In the genomic region with DNA sequence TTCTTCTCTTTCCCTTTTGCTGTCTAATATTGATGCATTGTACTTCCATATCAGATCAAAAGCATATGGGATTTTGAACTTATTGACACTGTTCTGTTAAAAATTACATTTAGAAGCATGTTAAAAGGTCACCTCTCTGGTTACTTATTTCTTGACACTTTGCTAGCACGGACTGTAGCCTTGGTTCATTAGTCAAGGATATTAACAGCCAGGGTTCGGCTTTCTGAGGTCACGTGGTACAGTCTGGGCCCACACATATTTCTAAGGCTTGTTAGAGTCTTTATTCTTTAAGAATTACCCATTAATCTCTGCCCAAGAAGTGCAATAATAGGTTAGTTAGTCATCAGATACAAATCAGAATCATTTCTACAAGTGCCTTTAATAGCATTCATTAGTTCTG, we compare ENCODE assay signal across 25 cellular contexts.
"Had no signal": no experiment of that assay in that cellular context is flagged by ENCODE, and none has a peak within 500 bp of the region (broad histone marks: within the 10 kb centered on the region; RNA-seq: fewer than 3 reads in every experiment).

No MANE protein-coding gene starts in this region.

- H3K9me3 ChIP-seq: psoas muscle, sigmoid colon, thyroid gland had no signal

- H3K27ac ChIP-seq: brain microvascular endothelial cell, dorsolateral prefrontal cortex, psoas muscle, sigmoid colon, thyroid gland, VCaP had no signal

- H3K4me1 ChIP-seq: psoas muscle, sigmoid colon, thyroid gland had no signal

- FAIRE-seq: colon, islet of Langerhans had no signal

- DNase-seq: activated CD4-positive, alpha-beta T cell treated with anti-CD3 and anti-CD28 coated beads for 1 hour; activated CD8-positive, alpha-beta memory T cell treated with anti-CD3 and anti-CD28 coated beads for 24 hours; activated CD8-positive, alpha-beta memory T cell treated with anti-CD3 and anti-CD28 coated beads, Interleukin-2, amount 50 U/mL, for 48 hours; activated effector memory CD4-positive, alpha-beta T cell treated with anti-CD3 and anti-CD28 coated beads, Interleukin-2, amount 50 U/mL, for 16 hours; activated naive CD4-positive, alpha-beta T cell treated with anti-CD3 and anti-CD28 coated beads, Interleukin-2, amount 50 U/mL, for 16 hours; activated T-cell treated with anti-CD3 and anti-CD28 coated beads, Interleukin-2, amount 50 U/mL, for 48 hours; aorta; brain microvascular endothelial cell; central memory CD4-positive, alpha-beta T cell; dorsolateral prefrontal cortex; foreskin fibroblast; glutamatergic neuron; hippocampal formation; mammary epithelial cell; midbrain; psoas muscle; sigmoid colon; stimulated activated CD4-positive, alpha-beta T cell treated with anti-CD3 and anti-CD28 coated beads, Interleukin-4, amount 100 ng/mL, for 4 hours; stimulated activated naive CD4-positive, alpha-beta T cell; T-helper 17 cell; thyroid gland had no signal

- H3K36me3 ChIP-seq: brain microvascular endothelial cell, sigmoid colon, thyroid gland had no signal

- ATAC-seq: left lobe of liver, psoas muscle, T-helper 17 cell had no signal

- H3K4me3 ChIP-seq: dorsolateral prefrontal cortex, psoas muscle, sigmoid colon, thyroid gland had no signal

- H3K27me3 ChIP-seq: brain microvascular endothelial cell, sigmoid colon, thyroid gland had no signal
